Comparison of ENCODE assay signal across 1 cellular context in genomic region chr3:140505256-140505655, GRCh38.
TF ChIP-seq lines count a peak whose summit lies in the region.

No MANE protein-coding gene starts in this region.

TF ChIP-seq in GM12878, 131 proteins besides CTCF, POLR2A, EP300 and RAD21 (continued from another document):
- TF ChIP-seq SIX5 (IDR thresholded peaks at IDR 0.05; ENCODE audit: low read depth, low read length, severe bottlenecking) (no peak), CREM (IDR thresholded peaks at IDR 0.05; ENCODE audit: low read depth) (no peak), NBN (IDR thresholded peaks at IDR 0.05) (0 out of 2 replicates have a peak, but pooled peaks have one; percentile 37), IRF5 (IDR thresholded peaks at IDR 0.05; ENCODE audit: borderline replicate concordance) (no peak), GATAD2B (conservative IDR thresholded peaks at IDR 0.05; ENCODE audit: low read depth) (no peak), STAT3 (IDR thresholded peaks at IDR 0.05; ENCODE audit: low read depth, low read length) (no peak), BCLAF1 (IDR thresholded peaks at IDR 0.05) (no peak), DPF2 (IDR thresholded peaks at IDR 0.05) (no peak), MYB (IDR thresholded peaks at IDR 0.05; ENCODE audit: borderline replicate concordance, low read depth, low read length) (no peak), NR2C2 (IDR thresholded peaks at IDR 0.05; ENCODE audit: borderline replicate concordance, control insufficient read depth, insufficient read length, low read depth) (no peak), MXI1 (IDR thresholded peaks at IDR 0.05; ENCODE audit: low read depth, low read length) (peak; percentile 83), TCF12 (IDR thresholded peaks at IDR 0.05; ENCODE audit: low read depth, low read length) (no peak), BHLHE40 (IDR thresholded peaks at IDR 0.05; ENCODE audit: borderline replicate concordance in 1 of 2, low read depth in 2 of 2, low read length in 1 of 2) (peak; percentile 96), KDM1A (IDR thresholded peaks at IDR 0.05; ENCODE audit: borderline replicate concordance) (no peak), PML (IDR thresholded peaks at IDR 0.05; ENCODE audit: low read length) (no peak), EGR1 (IDR thresholded peaks at IDR 0.05; ENCODE audit: borderline replicate concordance in 1 of 2, low read depth in 2 of 2, low read length in 2 of 2) (no peak), ATF7 (IDR thresholded peaks at IDR 0.05; ENCODE audit: low read depth) (peak; percentile 24; the same call in 1 of the 2 replicates), RELA (IDR thresholded peaks at IDR 0.05; ENCODE audit: borderline replicate concordance, partially characterized antibody) (peak; percentile 31), MEF2B (IDR thresholded peaks at IDR 0.05; ENCODE audit: partially characterized antibody, poor library complexity, severe bottlenecking) (no peak), PBX3 (IDR thresholded peaks at IDR 0.05; ENCODE audit: insufficient replicate concordance, low read depth, low read length) (no peak), TCF7 (IDR thresholded peaks at IDR 0.05; ENCODE audit: borderline replicate concordance) (no peak), NR2C1 (IDR thresholded peaks at IDR 0.05) (no peak), RAD51 (IDR thresholded peaks at IDR 0.05) (peak; percentile 66), MAX (IDR thresholded peaks at IDR 0.05; ENCODE audit: low read depth, low read length) (peak; percentile 55; the same call in 1 of the 2 replicates), PKNOX1 (IDR thresholded peaks at IDR 0.05) (no peak)
- TF ChIP-seq, protein P1, sequence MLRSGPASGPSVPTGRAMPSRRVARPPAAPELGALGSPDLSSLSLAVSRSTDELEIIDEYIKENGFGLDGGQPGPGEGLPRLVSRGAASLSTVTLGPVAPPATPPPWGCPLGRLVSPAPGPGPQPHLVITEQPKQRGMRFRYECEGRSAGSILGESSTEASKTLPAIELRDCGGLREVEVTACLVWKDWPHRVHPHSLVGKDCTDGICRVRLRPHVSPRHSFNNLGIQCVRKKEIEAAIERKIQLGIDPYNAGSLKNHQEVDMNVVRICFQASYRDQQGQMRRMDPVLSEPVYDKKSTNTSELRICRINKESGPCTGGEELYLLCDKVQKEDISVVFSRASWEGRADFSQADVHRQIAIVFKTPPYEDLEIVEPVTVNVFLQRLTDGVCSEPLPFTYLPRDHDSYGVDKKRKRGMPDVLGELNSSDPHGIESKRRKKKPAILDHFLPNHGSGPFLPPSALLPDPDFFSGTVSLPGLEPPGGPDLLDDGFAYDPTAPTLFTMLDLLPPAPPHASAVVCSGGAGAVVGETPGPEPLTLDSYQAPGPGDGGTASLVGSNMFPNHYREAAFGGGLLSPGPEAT (IDR thresholded peaks at IDR 0.05; ENCODE audit: low read depth) = peak; percentile 92
- TF ChIP-seq, protein P2, sequence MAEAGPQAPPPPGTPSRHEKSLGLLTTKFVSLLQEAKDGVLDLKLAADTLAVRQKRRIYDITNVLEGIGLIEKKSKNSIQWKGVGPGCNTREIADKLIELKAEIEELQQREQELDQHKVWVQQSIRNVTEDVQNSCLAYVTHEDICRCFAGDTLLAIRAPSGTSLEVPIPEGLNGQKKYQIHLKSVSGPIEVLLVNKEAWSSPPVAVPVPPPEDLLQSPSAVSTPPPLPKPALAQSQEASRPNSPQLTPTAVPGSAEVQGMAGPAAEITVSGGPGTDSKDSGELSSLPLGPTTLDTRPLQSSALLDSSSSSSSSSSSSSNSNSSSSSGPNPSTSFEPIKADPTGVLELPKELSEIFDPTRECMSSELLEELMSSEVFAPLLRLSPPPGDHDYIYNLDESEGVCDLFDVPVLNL (IDR thresholded peaks at IDR 0.05; ENCODE audit: low read depth, low read length) = no peak
TF ChIP-seq in GM12878: peak in this region for 11.
